ENCODE assay signal across 33 cellular contexts in genomic region chr6:31778999-31779885, GRCh38. TPM values are rescaled to one million over a fixed set of nuclear protein-coding genes. Genes with fewer than 3 reads are reported as not detected.
"Had no signal": no experiment of that assay in that cellular context is flagged by ENCODE, and none has a peak within 500 bp of the region (broad histone marks: within the 10 kb centered on the region; RNA-seq: fewer than 3 reads in every experiment).

No MANE protein-coding gene starts in this region.

- H3K9ac ChIP-seq: neural progenitor cell had no signal

- H3K4me3 Mint-ChIP-seq: activated naive CD4-positive, alpha-beta T cell treated with anti-CD3 and anti-CD28 coated beads, Interleukin-2, amount 10 ng/mL, durations not matched to agents 7 days and 5 days; activated naive CD8-positive, alpha-beta T cell treated with anti-CD3 and anti-CD28 coated beads, Interleukin-2, amount 10 ng/mL, durations not matched to agents 7 days and 5 days; activated T-helper 1 cell treated with anti-CD3 and anti-CD28 coated beads, Interleukin-12 subunit alpha, Interleukin-12 subunit beta, Interleukin-2, Interleukin-4 antibody, amounts not matched to agents 30 ng/mL and 10 ng/mL and 1 ng/mL, durations not matched to agents 14 hours and 24 hours and 36 hours; brain; endodermal cell; immature natural killer cell; natural killer cell; neural progenitor cell had no signal

- ATAC-seq: foreskin keratinocyte, heart left ventricle, left colon, natural killer cell had no signal

- DNase-seq: activated CD4-positive, alpha-beta T cell treated with anti-CD3 and anti-CD28 coated beads for 4 hours; activated CD4-positive, alpha-beta T cell treated with anti-CD3 and anti-CD28 coated beads, Interleukin-2, amount 50 U/mL, for 48 hours; activated CD8-positive, alpha-beta memory T cell treated with anti-CD3 and anti-CD28 coated beads, Interleukin-2, amount 50 U/mL, for 4 hours; activated gamma-delta T cell; activated naive CD4-positive, alpha-beta T cell treated with anti-CD3 and anti-CD28 coated beads, Interleukin-2, amount 10 ng/mL, durations not matched to agents 7 days and 5 days; activated naive CD8-positive, alpha-beta T cell treated with anti-CD3 and anti-CD28 coated beads, Interleukin-2, amount 10 ng/mL, durations not matched to agents 7 days and 5 days; activated T-cell treated with anti-CD3 and anti-CD28 coated beads, Interleukin-2, amount 50 U/mL, for 1 hour; caudate nucleus; endodermal cell; foreskin keratinocyte; heart left ventricle; hypothalamus; immature natural killer cell; kidney; left colon; mesendoderm; natural killer cell; retina; stimulated activated CD4-positive, alpha-beta T cell treated with anti-CD3 and anti-CD28 coated beads, Interleukin-1b, Interleukin-23, amount 100 ng/mL, for 48 hours; stimulated activated CD4-positive, alpha-beta T cell treated with anti-CD3 and anti-CD28 coated beads, Interleukin-4, amount 100 ng/mL, for 4 hours; stimulated activated CD8-positive, alpha-beta memory T cell treated with anti-CD3 and anti-CD28 coated beads, Interleukin-4, amount 100 ng/mL, for 48 hours; stimulated activated naive CD4-positive, alpha-beta T cell; testis; transverse colon had no signal

- H3K36me3 Mint-ChIP-seq: natural killer cell had no signal

- H2AFZ ChIP-seq: neural progenitor cell had no signal

- H3K4me1 Mint-ChIP-seq: brain, endodermal cell had no signal

- H3K4me2 ChIP-seq: neural progenitor cell, smooth muscle cell had no signal

- H3K27ac ChIP-seq: ascending aorta, esophagus muscularis mucosa, foreskin keratinocyte, heart left ventricle, neural progenitor cell, testis, transverse colon, VCaP had no signal

- H3K9me3 ChIP-seq: ascending aorta, esophagus muscularis mucosa, heart left ventricle, testis, transverse colon had no signal

- H3K27me3 ChIP-seq: ascending aorta, esophagus muscularis mucosa, foreskin keratinocyte, heart left ventricle, neural progenitor cell, testis, transverse colon had no signal

- H3K27ac Mint-ChIP-seq: activated naive CD4-positive, alpha-beta T cell treated with anti-CD3 and anti-CD28 coated beads, Interleukin-2, amount 10 ng/mL, durations not matched to agents 7 days and 5 days; activated T-helper 1 cell treated with anti-CD3 and anti-CD28 coated beads, Interleukin-12 subunit alpha, Interleukin-12 subunit beta, Interleukin-2, Interleukin-4 antibody, amounts not matched to agents 30 ng/mL and 10 ng/mL and 1 ng/mL, durations not matched to agents 14 hours and 24 hours and 36 hours; brain; endodermal cell; immature natural killer cell; neural progenitor cell; progenitor cell of endocrine pancreas had no signal

- H3K4me3 ChIP-seq: ascending aorta, esophagus muscularis mucosa, heart left ventricle, lung, neural progenitor cell, smooth muscle cell, testis, transverse colon had no signal

- H3K27me3 Mint-ChIP-seq: activated naive CD8-positive, alpha-beta T cell treated with anti-CD3 and anti-CD28 coated beads, Interleukin-2, amount 10 ng/mL, durations not matched to agents 7 days and 5 days; brain; progenitor cell of endocrine pancreas had no signal

- H3K9me3 Mint-ChIP-seq: activated naive CD4-positive, alpha-beta T cell treated with anti-CD3 and anti-CD28 coated beads, Interleukin-2, amount 10 ng/mL, durations not matched to agents 7 days and 5 days; activated naive CD8-positive, alpha-beta T cell treated with anti-CD3 and anti-CD28 coated beads, Interleukin-2, amount 10 ng/mL, durations not matched to agents 7 days and 5 days; activated T-helper 1 cell treated with anti-CD3 and anti-CD28 coated beads, Interleukin-12 subunit alpha, Interleukin-12 subunit beta, Interleukin-2, Interleukin-4 antibody, amounts not matched to agents 30 ng/mL and 10 ng/mL and 1 ng/mL, durations not matched to agents 14 hours and 24 hours and 36 hours; brain; endodermal cell; immature natural killer cell; natural killer cell; neural progenitor cell had no signal

- H3K36me3 ChIP-seq: neural progenitor cell had no signal

- H3K4me1 ChIP-seq: neural progenitor cell had no signal

RNA-seq across cellular contexts. Expression of gene VWA7, which starts 2.1 kb away (rescaled TPM):
- total RNA-seq: ascending aorta had no signal

RNA-seq across cellular contexts. Expression of gene SAPCD1, which starts 16.8 kb away (rescaled TPM):
- total RNA-seq: ascending aorta, smooth muscle cell had no signal

RNA-seq across cellular contexts. Expression of gene HSPA1L, which starts 35.8 kb away (rescaled TPM):
- total RNA-seq: ascending aorta had no signal
